12 cellular contexts compared by ENCODE assay signal in genomic region chr12:20194171-20194570, GRCh38.
DNase-seq lines count a peak whose midpoint lies in the region; ATAC-seq, FAIRE-seq and TF ChIP-seq lines count a peak whose summit lies in the region.
"Had no signal": no experiment of that assay in that cellular context is flagged by ENCODE, and none has a peak within 500 bp of the region (broad histone marks: within the 10 kb centered on the region; RNA-seq: fewer than 3 reads in every experiment).

No MANE protein-coding gene starts in this region.

- CTCF ChIA-PET in AG04450 (lab: Charles Lee) = interaction anchor here (1.3 kb wide), 1 partner anchor 456 kb away, joined by 3 read pairs; no protein-coding TSS in a partner anchor

- DNase-seq in AG04450 (ENCODE audit: low read depth, low spot score) (no peak), HFF-Myc (ENCODE audit: extremely low read depth, low read depth) (no peak), dermis blood vessel endothelial cell (peak; percentile 18), kidney epithelial cell (ENCODE audit: low read depth) (no peak), small intestine (no peak), dorsolateral prefrontal cortex (no peak)
- DNase-seq: activated CD8-positive, alpha-beta T cell treated with anti-CD3 and anti-CD28 coated beads, Interleukin-2, amount 10 ng/mL, durations not matched to agents 7 days and 5 days; amygdala; CD8-positive, alpha-beta T cell; NCI-H1092 treated with DMSO at 0.1 percent for 48 hours had no signal

- TF ChIP-seq CTCF in AG04450 (IDR thresholded peaks at IDR 0.05; ENCODE audit: low read depth, low read length) = peak; percentile 43
- TF ChIP-seq CTCF in HFF-Myc (IDR thresholded peaks at IDR 0.05; ENCODE audit: low read depth, low read length, missing control alignments) = peak; percentile 18
- TF ChIP-seq CTCF in kidney epithelial cell (IDR thresholded peaks at IDR 0.05; ENCODE audit: insufficient read depth, low read length, poor library complexity, severe bottlenecking) = peak; percentile 29
- no peak for TF ChIP-seq CTCF in dorsolateral prefrontal cortex (IDR thresholded peaks at IDR 0.05 in 54 of 56, conservative IDR thresholded peaks at IDR 0.05 in 2 of 56; ENCODE audit: low read depth in 1 of 56, partially characterized antibody in 56 of 56)

- intact Hi-C loops in dorsolateral prefrontal cortex (cut with DNase I) = no loop called here

- no peaks in the 10 kb centered on the region for H3K9me3 ChIP-seq in AG04450 (ENCODE audit: control insufficient read depth, insufficient read depth, low read length)
- H3K9me3 ChIP-seq in small intestine (ENCODE audit: control insufficient read depth, low read depth) = no peaks in the 10 kb centered on the region

- WGBS in small intestine, 3 donors = 50 to 63% (median 55%) methylated on average over 4 of the region's 4 CpGs

- H3K27me3 ChIP-seq in AG04450 (ENCODE audit: control insufficient read depth, insufficient read depth, low read length) (no peaks in the 10 kb centered on the region), kidney epithelial cell (ENCODE audit: control insufficient read depth, insufficient read depth, low read length) (no peaks in the 10 kb centered on the region), small intestine (ENCODE audit: control insufficient read depth in 2 of 2, insufficient read depth in 2 of 2, low read length in 2 of 2) (no peaks in the 10 kb centered on the region), dorsolateral prefrontal cortex (no peaks in the 10 kb centered on the region)

- H3K4me1 ChIP-seq in small intestine (ENCODE audit: control insufficient read depth in 2 of 2, insufficient read depth in 1 of 2, low read depth in 1 of 2, low read length in 1 of 2) = no peaks in the 10 kb centered on the region

- H3K36me3 ChIP-seq in kidney epithelial cell (ENCODE audit: control insufficient read depth, insufficient read depth, low read length) = no peaks in the 10 kb centered on the region
- H3K36me3 ChIP-seq in small intestine (ENCODE audit: control insufficient read depth in 2 of 2, insufficient read depth in 2 of 2, low read length in 2 of 2) = no peaks in the 10 kb centered on the region

- no peak overlapping the region for H3K4me3 ChIP-seq in AG04450 (ENCODE audit: low read depth, low read length)
- no peak overlapping the region for H3K4me3 ChIP-seq in HFF-Myc (replicated peaks; ENCODE audit: low read depth, low read length)
- no peak overlapping the region for H3K4me3 ChIP-seq in kidney epithelial cell (ENCODE audit: low read depth, low read length)
- no peak overlapping the region for H3K4me3 ChIP-seq in small intestine (ENCODE audit: low read depth in 1 of 2, low read length in 2 of 2)
- no peak overlapping the region for H3K4me3 ChIP-seq in dorsolateral prefrontal cortex

- H3K27ac ChIP-seq in AG04450 (ENCODE audit: low read depth, low read length) (no peak overlapping the region), small intestine (ENCODE audit: low read depth in 1 of 2, low read length in 1 of 2) (no peak overlapping the region), dorsolateral prefrontal cortex (no peak overlapping the region)

- no peak for FAIRE-seq in small intestine (lab: Jason Lieb, UNC)

- ATAC-seq in GM21528 (IDR thresholded peaks at IDR 0.05; ENCODE audit: low FRiP score, unreplicated experiment) = no peak
- ATAC-seq in GM21515 (IDR thresholded peaks at IDR 0.05; ENCODE audit: unreplicated experiment) = no peak
- ATAC-seq: activated CD8-positive, alpha-beta T cell treated with anti-CD3 and anti-CD28 coated beads, Interleukin-2, amount 10 ng/mL, durations not matched to agents 7 days and 5 days; CD8-positive, alpha-beta T cell had no signal

- POLR2A ChIA-PET in AG04450 (lab: Yijun Ruan, JAX) = no interaction called here

Comparison
In these comparisons a context has a peak if more than half of its experiments do, and no peak if none do; other contexts are left out.
1. CTCF ChIP-seq: peak in AG04450 (single experiment), HFF-Myc (single experiment) and kidney epithelial cell (single experiment); none in dorsolateral prefrontal cortex (0 of 56).